ENCODE assay signal across 10 cellular contexts in genomic region chr12:108804361-108804949, GRCh38. TPM values are rescaled to one million over a fixed set of nuclear protein-coding genes. Genes with fewer than 3 reads are reported as not detected.
DNase-seq lines count a peak whose midpoint lies in the region; ATAC-seq, FAIRE-seq and TF ChIP-seq lines count a peak whose summit lies in the region.
"Had no signal": no experiment of that assay in that cellular context is flagged by ENCODE, and none has a peak within 500 bp of the region (broad histone marks: within the 10 kb centered on the region; RNA-seq: fewer than 3 reads in every experiment).

No MANE protein-coding gene starts in this region.

- no peak overlapping the region for H3K23ac ChIP-seq in mesenchymal stem cell (ENCODE audit: low read length in 2 of 2)

- peak overlapping the region; percentile 20 for H3K27ac Mint-ChIP-seq in activated CD8-positive, alpha-beta T cell treated with anti-CD3 and anti-CD28 coated beads for 36 hours
- no peak overlapping the region for H3K27ac Mint-ChIP-seq in activated CD8-positive, alpha-beta T cell treated with anti-CD3 and anti-CD28 coated beads, Interleukin-2, amount 10 ng/mL, durations not matched to agents 7 days and 5 days
- H3K27ac Mint-ChIP-seq in chondrocyte (ENCODE audit: unreplicated experiment), result peak overlapping the region; percentile 99

- peaks cover 45 to 74% of the 10 kb centered on the region in 2 experiments for H3K36me3 ChIP-seq in mesenchymal stem cell (ENCODE audit: control insufficient read depth in 1 of 2, insufficient read depth in 2 of 2, low read depth in 1 of 2, low read length in 2 of 2)
- H3K36me3 ChIP-seq in upper lobe of left lung, result peaks cover 13 to 90% (median 54%) of the 10 kb centered on the region in 4 donors

- H3K4me3 ChIP-seq in mesenchymal stem cell (ENCODE audit: insufficient read depth in 1 of 2, low read depth in 1 of 2, low read length in 2 of 2) (peak overlapping the region in 1 of 2 experiments; percentile 34), upper lobe of left lung (no peak overlapping the region)

- 24% methylated on average over 10 of the region's 10 CpGs for WGBS in mesenchymal stem cell
- 56 to 60% methylated on average over 7 to 10 of the region's 10 CpGs for WGBS in upper lobe of left lung, 2 donors

- peak overlapping the region in 1 of 2 experiments; percentile 74 for H3K4ac ChIP-seq in mesenchymal stem cell (ENCODE audit: low read depth in 1 of 2, low read length in 2 of 2)

- peaks cover 34% of the 10 kb centered on the region for H3K36me3 Mint-ChIP-seq in activated CD8-positive, alpha-beta T cell treated with anti-CD3 and anti-CD28 coated beads for 36 hours (ENCODE audit: low read depth)
- H3K36me3 Mint-ChIP-seq in activated CD8-positive, alpha-beta T cell treated with anti-CD3 and anti-CD28 coated beads, Interleukin-2, amount 10 ng/mL, durations not matched to agents 7 days and 5 days (ENCODE audit: low read depth), result peaks cover 36% of the 10 kb centered on the region
- H3K36me3 Mint-ChIP-seq in chondrocyte (ENCODE audit: low read depth), result peaks cover 46% of the 10 kb centered on the region

- peak overlapping the region; percentile 54 for H2BK120ac ChIP-seq in mesenchymal stem cell (ENCODE audit: low read depth, low read length)

- peak overlapping the region; percentile 91 for H2BK5ac ChIP-seq in mesenchymal stem cell (ENCODE audit: low read depth, low read length, poor library complexity, severe bottlenecking)

- H2BK12ac ChIP-seq in mesenchymal stem cell (ENCODE audit: low read length in 2 of 2), result peak overlapping the region; percentile 3 to 12

- peak overlapping the region; percentile 66 for H4K8ac ChIP-seq in mesenchymal stem cell (ENCODE audit: low read length)

- no peak overlapping the region for H3K14ac ChIP-seq in mesenchymal stem cell (ENCODE audit: low read length in 2 of 2)

- peak overlapping the region; percentile 23 for H4K91ac ChIP-seq in mesenchymal stem cell (ENCODE audit: low read length)

- no peak overlapping the region for H3K4me2 ChIP-seq in mesenchymal stem cell (ENCODE audit: low read length, poor library complexity, severe bottlenecking)

- peak overlapping the region; percentile 98 for H3K27ac ChIP-seq in mesenchymal stem cell (ENCODE audit: low read length, poor library complexity, severe bottlenecking)
- H3K27ac ChIP-seq in upper lobe of left lung, result peak overlapping the region; percentile 57 to 78 (median 71)

- H3K4me1 Mint-ChIP-seq in activated CD8-positive, alpha-beta T cell treated with anti-CD3 and anti-CD28 coated beads for 36 hours (ENCODE audit: low read depth), result peaks cover 7% of the 10 kb centered on the region
- H3K4me1 Mint-ChIP-seq in activated CD8-positive, alpha-beta T cell treated with anti-CD3 and anti-CD28 coated beads, Interleukin-2, amount 10 ng/mL, durations not matched to agents 7 days and 5 days (ENCODE audit: low read depth), result peaks cover 13% of the 10 kb centered on the region
- H3K4me1 Mint-ChIP-seq in chondrocyte (ENCODE audit: low read depth), result peaks cover 88% of the 10 kb centered on the region

- intact Hi-C loops in activated CD8-positive, alpha-beta T cell treated with anti-CD3 and anti-CD28 coated beads for 36 hours (cut with micrococcal nuclease), result loop anchor here (5.0 kb wide), 1 partner anchor 242 kb away; the partner anchor contains the start of genes ISCU and SART3

- H2AFZ ChIP-seq in mesenchymal stem cell (ENCODE audit: low read depth, low read length), result no peak overlapping the region

- peak overlapping the region; percentile 94 for H3K9ac ChIP-seq in mesenchymal stem cell (ENCODE audit: low read length)

- no peaks in the 10 kb centered on the region for H3K27me3 Mint-ChIP-seq in activated CD8-positive, alpha-beta T cell treated with anti-CD3 and anti-CD28 coated beads for 36 hours
- H3K27me3 Mint-ChIP-seq in activated CD8-positive, alpha-beta T cell treated with anti-CD3 and anti-CD28 coated beads, Interleukin-2, amount 10 ng/mL, durations not matched to agents 7 days and 5 days (ENCODE audit: low read depth), result no peaks in the 10 kb centered on the region
- no peaks in the 10 kb centered on the region for H3K27me3 Mint-ChIP-seq in chondrocyte (ENCODE audit: low read depth)
- H3K27me3 Mint-ChIP-seq: naive thymus-derived CD8-positive, alpha-beta T cell had no signal

- H3K4me3 Mint-ChIP-seq in activated CD8-positive, alpha-beta T cell treated with anti-CD3 and anti-CD28 coated beads for 36 hours, result no peak overlapping the region
- no peak overlapping the region for H3K4me3 Mint-ChIP-seq in activated CD8-positive, alpha-beta T cell treated with anti-CD3 and anti-CD28 coated beads, Interleukin-2, amount 10 ng/mL, durations not matched to agents 7 days and 5 days
- peak overlapping the region; percentile 44 for H3K4me3 Mint-ChIP-seq in chondrocyte (ENCODE audit: unreplicated experiment)
- H3K4me3 Mint-ChIP-seq: naive thymus-derived CD8-positive, alpha-beta T cell had no signal

- peak overlapping the region; percentile 40 to 54 for H3K18ac ChIP-seq in mesenchymal stem cell (ENCODE audit: low read depth in 1 of 2, low read length in 2 of 2)

- no peak for ATAC-seq in activated CD8-positive, alpha-beta T cell treated with anti-CD3 and anti-CD28 coated beads for 36 hours
- no peak for ATAC-seq in activated CD8-positive, alpha-beta T cell treated with anti-CD3 and anti-CD28 coated beads, Interleukin-2, amount 10 ng/mL, durations not matched to agents 7 days and 5 days
- peak; percentile 52 to 56 for ATAC-seq in upper lobe of left lung (ENCODE audit: low FRiP score in 2 of 2)
- ATAC-seq in GM19351 (IDR thresholded peaks at IDR 0.05; ENCODE audit: unreplicated experiment), result no peak

- H2AK5ac ChIP-seq in mesenchymal stem cell (ENCODE audit: low read length, severe bottlenecking), result peak overlapping the region; percentile 93

- POLR2A ChIA-PET in activated CD8-positive, alpha-beta T cell treated with anti-CD3 and anti-CD28 coated beads for 36 hours (lab: Charles Lee), result interaction anchor here (0.7 to 1.8 kb wide), 3 partner anchors 15 to 171 kb away, joined by 3 to 5 read pairs (median 3); partner anchors contain the start of gene SELPLG
- POLR2A ChIA-PET in activated CD8-positive, alpha-beta T cell treated with anti-CD3 and anti-CD28 coated beads, Interleukin-2, amount 10 ng/mL, durations not matched to agents 7 days and 5 days (lab: Charles Lee), result interaction anchor here (0.7 kb wide), 1 partner anchor 350 kb away, joined by 3 read pairs; no protein-coding TSS in a partner anchor

- no peak for DNase-seq in activated CD8-positive, alpha-beta T cell treated with anti-CD3 and anti-CD28 coated beads for 36 hours
- DNase-seq in activated CD8-positive, alpha-beta T cell treated with anti-CD3 and anti-CD28 coated beads, Interleukin-2, amount 10 ng/mL, durations not matched to agents 7 days and 5 days, result no peak
- DNase-seq in chondrocyte (ENCODE audit: low spot score) (peak; percentile 91), mesenchymal stem cell (peak; percentile 95), upper lobe of left lung (no peak), cerebellum (ENCODE audit: low spot score) (no peak), RCC 7860 (ENCODE audit: low spot score) (no peak)
- DNase-seq: naive thymus-derived CD8-positive, alpha-beta T cell; NCI-H187 had no signal

- no peak for TF ChIP-seq POLR2A in upper lobe of left lung (IDR thresholded peaks at IDR 0.05)

- CTCF ChIA-PET in activated CD8-positive, alpha-beta T cell treated with anti-CD3 and anti-CD28 coated beads for 36 hours (lab: Charles Lee), result interaction anchor here (0.7 to 18.8 kb wide), 37 partner anchors 9 to 291 kb away, joined by 3 to 347 read pairs (median 5); partner anchors contain the start of genes SART3 and SELPLG
- CTCF ChIA-PET in activated CD8-positive, alpha-beta T cell treated with anti-CD3 and anti-CD28 coated beads, Interleukin-2, amount 10 ng/mL, durations not matched to agents 7 days and 5 days (lab: Charles Lee), result interaction anchor here (0.6 to 12.9 kb wide), 24 partner anchors 8 to 291 kb away, joined by 3 to 281 read pairs (median 6); partner anchors contain the start of gene ISCU

- H3K79me1 ChIP-seq in mesenchymal stem cell (replicated peaks; ENCODE audit: low read length, poor library complexity, severe bottlenecking), result peaks cover 21% of the 10 kb centered on the region

- H3K9me3 ChIP-seq in mesenchymal stem cell (ENCODE audit: control insufficient read depth, low read length) (no peaks in the 10 kb centered on the region), upper lobe of left lung (no peaks in the 10 kb centered on the region)

- no peak for TF ChIP-seq CTCF in activated CD8-positive, alpha-beta T cell treated with anti-CD3 and anti-CD28 coated beads for 36 hours (IDR thresholded peaks at IDR 0.05)
- TF ChIP-seq CTCF in chondrocyte (IDR thresholded peaks at IDR 0.05), result no peak
- TF ChIP-seq CTCF in upper lobe of left lung (IDR thresholded peaks at IDR 0.05), result no peak

- no peak for TF ChIP-seq EP300 in upper lobe of left lung (IDR thresholded peaks at IDR 0.05)

- no peak overlapping the region for H2BK15ac ChIP-seq in mesenchymal stem cell (ENCODE audit: low read depth, poor library complexity, severe bottlenecking)

- H3K9me3 Mint-ChIP-seq in activated CD8-positive, alpha-beta T cell treated with anti-CD3 and anti-CD28 coated beads for 36 hours, result no peaks in the 10 kb centered on the region
- no peaks in the 10 kb centered on the region for H3K9me3 Mint-ChIP-seq in activated CD8-positive, alpha-beta T cell treated with anti-CD3 and anti-CD28 coated beads, Interleukin-2, amount 10 ng/mL, durations not matched to agents 7 days and 5 days (ENCODE audit: insufficient read depth)
- H3K9me3 Mint-ChIP-seq in chondrocyte (ENCODE audit: low read depth), result no peaks in the 10 kb centered on the region
- H3K9me3 Mint-ChIP-seq: naive thymus-derived CD8-positive, alpha-beta T cell had no signal

- no peak for FAIRE-seq in RCC 7860 (lab: Jason Lieb, UNC)

- H3K4me1 ChIP-seq in mesenchymal stem cell (ENCODE audit: control insufficient read depth, insufficient read depth, low read depth, low read length), result peaks cover 32% of the 10 kb centered on the region
- peaks cover 9 to 28% (median 18%) of the 10 kb centered on the region in 4 donors for H3K4me1 ChIP-seq in upper lobe of left lung

- no peaks in the 10 kb centered on the region for H3K27me3 ChIP-seq in mesenchymal stem cell (ENCODE audit: control insufficient read depth in 1 of 2, insufficient read depth in 1 of 2, low read length in 2 of 2)
- H3K27me3 ChIP-seq in upper lobe of left lung, result no peaks in the 10 kb centered on the region

RNA-seq across cellular contexts. Expression of gene SSH1, which starts 52.9 kb away (rescaled TPM):
- total RNA-seq in activated CD8-positive, alpha-beta T cell treated with anti-CD3 and anti-CD28 coated beads for 36 hours, result 10 to 100 TPM; 33.0 to 34.5 TPM
- 10 to 100 TPM; 27.5 to 29.8 TPM for total RNA-seq in activated CD8-positive, alpha-beta T cell treated with anti-CD3 and anti-CD28 coated beads, Interleukin-2, amount 10 ng/mL, durations not matched to agents 7 days and 5 days
- total RNA-seq in chondrocyte, result 125 to 138 TPM (median 127 TPM) in 3 replicates
- 42.7 TPM for polyA plus RNA-seq in mesenchymal stem cell (2013, experiment 1 of 2)
- 38.8 TPM for polyA plus RNA-seq in mesenchymal stem cell (2013, experiment 2 of 2)
- total RNA-seq in upper lobe of left lung, result 10 to 100 TPM; 23.9 to 66.0 (median 43.8) TPM
- 13.1 TPM for total RNA-seq in cerebellum

Comparison
In these comparisons a context has a peak if more than half of its experiments do, and no peak if none do; other contexts are left out.
1. ATAC-seq: peak in upper lobe of left lung (2 of 2); none in activated CD8-positive, alpha-beta T cell treated with anti-CD3 and anti-CD28 coated beads for 36 hours (single experiment), activated CD8-positive, alpha-beta T cell treated with anti-CD3 and anti-CD28 coated beads, Interleukin-2, amount 10 ng/mL, durations not matched to agents 7 days and 5 days (single experiment) and GM19351 (single experiment).
2. DNase-seq: peak in chondrocyte (single experiment) and mesenchymal stem cell (single experiment); none in activated CD8-positive, alpha-beta T cell treated with anti-CD3 and anti-CD28 coated beads for 36 hours (single experiment), activated CD8-positive, alpha-beta T cell treated with anti-CD3 and anti-CD28 coated beads, Interleukin-2, amount 10 ng/mL, durations not matched to agents 7 days and 5 days (single experiment), upper lobe of left lung (0 of 2), cerebellum (single experiment) and RCC 7860 (single experiment).